10 cellular contexts compared by ENCODE assay signal in genomic region chr22:30823015-30823370, GRCh38.
DNase-seq lines count a peak whose midpoint lies in the region; ATAC-seq and TF ChIP-seq lines count a peak whose summit lies in the region.
"Had no signal": no experiment of that assay in that cellular context is flagged by ENCODE, and none has a peak within 500 bp of the region (broad histone marks: within the 10 kb centered on the region; RNA-seq: fewer than 3 reads in every experiment).

No MANE protein-coding gene starts in this region.

- DNase-seq in activated naive CD4-positive, alpha-beta T cell treated with Interleukin-2 at 50 U/mL for 16 hours: no peak
- DNase-seq in stomach (no peak), NCI-H1694 (lab: John Stamatoyannopoulos, UW) (no peak)
- DNase-seq: NCI-H1436 treated with DMSO at 0.1 percent for 48 hours; stimulated activated CD4-positive, alpha-beta T cell treated with anti-CD3 and anti-CD28 coated beads, Interleukin-2, amount 100 ng/mL, for 48 hours had no signal

- H3K4me3 Mint-ChIP-seq in activated naive CD4-positive, alpha-beta T cell treated with anti-CD3 and anti-CD28 coated beads, Interleukin-2, amount 50 U/mL, for 24 hours: peak overlapping the region; percentile 59
- H3K4me3 Mint-ChIP-seq in activated T-helper 17 cell treated with anti-CD3 and anti-CD28 coated beads, Interleukin-2, amount 50 U/mL, for 72 hours: peak overlapping the region; percentile 39

- H3K27me3 Mint-ChIP-seq in activated naive CD4-positive, alpha-beta T cell treated with anti-CD3 and anti-CD28 coated beads, Interleukin-2, amount 50 U/mL, for 24 hours: peaks cover 29% of the 10 kb centered on the region
- H3K27me3 Mint-ChIP-seq in activated T-helper 17 cell treated with anti-CD3 and anti-CD28 coated beads, Interleukin-2, amount 50 U/mL, for 72 hours: peaks cover 39% of the 10 kb centered on the region

- H3K9me3 Mint-ChIP-seq in activated naive CD4-positive, alpha-beta T cell treated with anti-CD3 and anti-CD28 coated beads, Interleukin-2, amount 50 U/mL, for 24 hours: no peaks in the 10 kb centered on the region
- no peaks in the 10 kb centered on the region for H3K9me3 Mint-ChIP-seq in activated T-helper 17 cell treated with anti-CD3 and anti-CD28 coated beads, Interleukin-2, amount 50 U/mL, for 72 hours

- TF ChIP-seq EP300 in stomach (IDR thresholded peaks at IDR 0.05): no peak

- H3K27me3 ChIP-seq in iPS-18a (ENCODE audit: control insufficient read depth, insufficient read depth, low read length) (peaks cover 37% of the 10 kb centered on the region), stomach (peaks cover 0 to 76% (median 23%) of the 10 kb centered on the region in 3 donors)

- TF ChIP-seq CTCF in stomach (IDR thresholded peaks at IDR 0.05): no peak

- H3K4me1 ChIP-seq in iPS-18a (ENCODE audit: control insufficient read depth, low read depth, low read length) (no peaks in the 10 kb centered on the region), stomach (peaks cover 7 to 17% (median 14%) of the 10 kb centered on the region in 4 donors)

- H3K27ac ChIP-seq in iPS-18a (ENCODE audit: low read length): no peak overlapping the region
- H3K27ac ChIP-seq in stomach: no peak overlapping the region

- H3K36me3 ChIP-seq in iPS-18a (ENCODE audit: control insufficient read depth, low read depth, low read length) (no peaks in the 10 kb centered on the region), stomach (no peaks in the 10 kb centered on the region)

- H3K9me3 ChIP-seq in iPS-18a (ENCODE audit: control insufficient read depth, low read depth, low read length): no peaks in the 10 kb centered on the region
- H3K9me3 ChIP-seq in stomach: no peaks in the 10 kb centered on the region

- H3K4me3 ChIP-seq in iPS-18a (ENCODE audit: low read length) (peak overlapping the region; percentile 52), stomach (peak overlapping the region in 3 of 4 donors; percentile 42 to 53 (median 52))

- ATAC-seq in activated T-helper 17 cell treated with anti-CD3 and anti-CD28 coated beads, Interleukin-2, amount 50 U/mL, for 72 hours (replicated peaks): no peak
- no peak for ATAC-seq in GM19463 (IDR thresholded peaks at IDR 0.05; ENCODE audit: unreplicated experiment)
- ATAC-seq in HG02623 (IDR thresholded peaks at IDR 0.05; ENCODE audit: unreplicated experiment): no peak

- 35 to 47% (median 38%) methylated on average over 9 to 11 of the region's 11 CpGs for whole genome bisulfite sequencing in stomach, 5 donors

- no peak overlapping the region for H3K27ac Mint-ChIP-seq in activated naive CD4-positive, alpha-beta T cell treated with anti-CD3 and anti-CD28 coated beads, Interleukin-2, amount 50 U/mL, for 24 hours
- H3K27ac Mint-ChIP-seq in activated T-helper 17 cell treated with anti-CD3 and anti-CD28 coated beads, Interleukin-2, amount 50 U/mL, for 72 hours: no peak overlapping the region

- peaks cover 2% of the 10 kb centered on the region for H3K36me3 Mint-ChIP-seq in activated naive CD4-positive, alpha-beta T cell treated with anti-CD3 and anti-CD28 coated beads, Interleukin-2, amount 50 U/mL, for 24 hours
- no peaks in the 10 kb centered on the region for H3K36me3 Mint-ChIP-seq in activated T-helper 17 cell treated with anti-CD3 and anti-CD28 coated beads, Interleukin-2, amount 50 U/mL, for 72 hours (ENCODE audit: low read depth)

- H3K9ac ChIP-seq in iPS-18a (ENCODE audit: low read length): no peak overlapping the region

- intact Hi-C loops in stomach (cut with DNase I; ENCODE audit: low total_unique reads): no loop called here

- no peak for TF ChIP-seq POLR2A in stomach (IDR thresholded peaks at IDR 0.05)

- H3K4me1 Mint-ChIP-seq in activated naive CD4-positive, alpha-beta T cell treated with anti-CD3 and anti-CD28 coated beads, Interleukin-2, amount 50 U/mL, for 24 hours: peaks cover 9% of the 10 kb centered on the region
- H3K4me1 Mint-ChIP-seq in activated T-helper 17 cell treated with anti-CD3 and anti-CD28 coated beads, Interleukin-2, amount 50 U/mL, for 72 hours: no peaks in the 10 kb centered on the region
